In the genomic region with DNA sequence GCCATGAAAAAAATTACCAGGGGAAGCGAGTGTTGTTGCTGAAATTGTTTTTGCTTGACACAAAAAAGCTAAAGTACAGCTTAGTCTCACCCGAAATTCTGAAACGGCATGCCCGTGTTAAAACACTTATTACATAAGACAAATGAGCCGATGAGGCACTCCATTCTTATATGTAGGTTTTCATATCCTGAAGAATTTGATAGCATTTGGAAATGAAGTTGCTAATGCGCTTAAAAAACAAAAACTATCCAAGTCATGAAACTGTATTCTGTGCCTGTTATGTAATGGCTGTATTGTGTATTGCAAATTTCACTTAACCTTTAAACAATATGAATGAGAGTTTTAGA, we compare ENCODE assay signal across 8 cellular contexts. TPM values are rescaled to one million over a fixed set of nuclear protein-coding genes. Genes with fewer than 3 reads are reported as not detected.
DNase-seq lines count a peak whose midpoint lies in the region; ATAC-seq and TF ChIP-seq lines count a peak whose summit lies in the region.

No MANE protein-coding gene starts in this region.

- H3K9ac ChIP-seq in SU-DHL-6 (ENCODE audit: low read length): peak overlapping the region; percentile 68

- TF ChIP-seq POLR2A in gastrocnemius medialis (IDR thresholded peaks at IDR 0.05): no peak

- TF ChIP-seq CTCF in SU-DHL-6 (IDR thresholded peaks at IDR 0.05; ENCODE audit: insufficient read depth, low read length, poor library complexity, severe bottlenecking) (no peak), fibroblast of the aortic adventitia (IDR thresholded peaks at IDR 0.05; ENCODE audit: insufficient read depth, low read length) (no peak), gastrocnemius medialis (IDR thresholded peaks at IDR 0.05 in 4 of 5, conservative IDR thresholded peaks at IDR 0.05 in 1 of 5) (no peak), GM13976 (IDR thresholded peaks at IDR 0.05; ENCODE audit: borderline replicate concordance, control extremely low read depth, extremely low read depth, insufficient read depth, missing control alignments) (no peak)

- H3K27ac ChIP-seq in SU-DHL-6 (ENCODE audit: low read depth, low read length) (no peak overlapping the region), gastrocnemius medialis (peak overlapping the region; percentile 95 to 99 (median 97))

- H3K9me2 ChIP-seq in SU-DHL-6 (replicated peaks; ENCODE audit: insufficient read depth, low read length): no peaks in the 10 kb centered on the region

- in situ Hi-C loops in gastrocnemius medialis (cut with MboI; ENCODE audit: low sequenced_read_pairs in 4 of 4) (loop anchor here in 2 of 4 donors (25.0 kb wide), 2 partner anchors 204 to 679 kb away; a partner anchor contains a TSS), GM13976 (cut with MboI; ENCODE audit: low sequenced_read_pairs, unreplicated experiment) (no loop called here)

- intact Hi-C loops in gastrocnemius medialis (cut with DNase I; ENCODE audit: low total_unique reads): loop anchor here (10.0 kb wide), 2 partner anchors 239 to 681 kb away; a partner anchor contains a TSS

- ATAC-seq in gastrocnemius medialis (no peak), GM21619 (IDR thresholded peaks at IDR 0.05; ENCODE audit: unreplicated experiment) (no peak), HG03025 (IDR thresholded peaks at IDR 0.05; ENCODE audit: low FRiP score, unreplicated experiment) (no peak)

- H3K9me3 ChIP-seq in SU-DHL-6 (ENCODE audit: insufficient read depth, low read length): no peaks in the 10 kb centered on the region
- no peaks in the 10 kb centered on the region for H3K9me3 ChIP-seq in gastrocnemius medialis

- peaks cover 18 to 31% of the 10 kb centered on the region in 2 donors for H3K4me1 ChIP-seq in gastrocnemius medialis

- H3K27me3 ChIP-seq in H7 (ENCODE audit: control insufficient read depth, insufficient read depth, low read length) (no peaks in the 10 kb centered on the region; the same call in 1 of the 2 replicates), SU-DHL-6 (ENCODE audit: low read length) (no peaks in the 10 kb centered on the region), gastrocnemius medialis (no peaks in the 10 kb centered on the region)

- H3K79me2 ChIP-seq in SU-DHL-6 (ENCODE audit: insufficient read depth, low read length): no peaks in the 10 kb centered on the region

- H2AFZ ChIP-seq in SU-DHL-6 (ENCODE audit: low read depth, low read length, severe bottlenecking): peak overlapping the region; percentile 61

- H3F3A ChIP-seq in SU-DHL-6 (ENCODE audit: insufficient read depth): peaks cover 9% of the 10 kb centered on the region; the same call in 1 of the 2 replicates

- peak overlapping the region; percentile 65 for H3K4me2 ChIP-seq in SU-DHL-6 (ENCODE audit: low read depth, low read length, poor library complexity, severe bottlenecking)

- H3K36me3 ChIP-seq in H7 (replicated peaks; ENCODE audit: control insufficient read depth, insufficient read depth, low read length) (no peaks in the 10 kb centered on the region), SU-DHL-6 (ENCODE audit: low read length) (no peaks in the 10 kb centered on the region), gastrocnemius medialis (no peaks in the 10 kb centered on the region)

- no peak for DNase-seq in H7
- DNase-seq in fibroblast of the aortic adventitia (ENCODE audit: low read depth): peak; percentile 60
- no peak for DNase-seq in gastrocnemius medialis
- DNase-seq in T1000 (lab: John Stamatoyannopoulos, UW): no peak
- DNase-seq in GM13976 (ENCODE audit: low spot score): no peak

- peak overlapping the region; percentile 70 for H3K4me3 ChIP-seq in H7 (ENCODE audit: insufficient read depth, low read depth, low read length)
- peak overlapping the region; percentile 75 for H3K4me3 ChIP-seq in SU-DHL-6 (ENCODE audit: insufficient read depth, low read length, poor library complexity, severe bottlenecking)
- H3K4me3 ChIP-seq in fibroblast of the aortic adventitia (ENCODE audit: low read depth, low read length): peak overlapping the region; percentile 83
- peak overlapping the region; percentile 85 to 93 (median 90) for H3K4me3 ChIP-seq in gastrocnemius medialis

- H4K20me1 ChIP-seq in SU-DHL-6 (ENCODE audit: low read depth, low read length): no peaks in the 10 kb centered on the region

RNA-seq across cellular contexts. Expression of a gene that starts 1.4 kb away (rescaled TPM):
- total RNA-seq in H7 (2014; rRNA removed; shearing (Covaris generic)): 16.6 and 17.5 TPM in 2 replicates
- total RNA-seq in fibroblast of the aortic adventitia (ENCODE audit: low replicate concordance) (33.6 and 34.8 TPM in 2 replicates), gastrocnemius medialis (10 to 100 TPM; 35.7 to 63.7 (median 41.0) TPM)
